In the genomic region with DNA sequence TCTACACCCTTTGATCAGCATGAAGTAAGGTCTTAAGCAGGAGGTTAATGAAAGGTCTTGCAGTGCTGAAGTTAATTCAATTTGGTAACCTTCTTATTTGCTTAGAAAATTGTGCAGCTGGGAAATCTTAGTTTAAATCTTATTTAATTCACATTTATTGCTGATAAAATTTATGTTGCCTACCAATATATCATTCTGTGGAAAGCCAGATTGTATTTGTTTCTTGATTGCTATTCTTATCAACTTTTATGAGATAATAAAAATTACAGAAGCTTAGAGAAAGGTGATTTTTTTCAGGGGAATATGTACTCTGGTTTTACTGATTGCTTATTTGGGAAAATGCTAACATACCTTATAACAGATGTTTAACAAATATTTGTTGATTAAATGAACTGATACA, we compare ENCODE assay signal across 2 cellular contexts.
A peak's percentile ranks its signal among the peaks of the same experiment; 100 is the strongest.
TF ChIP-seq lines count a peak whose summit lies in the region.

No MANE protein-coding gene starts in this region.

TF ChIP-seq in A549, 52 proteins besides CTCF, POLR2A, EP300 and RAD21 (continued from another document):
- TF ChIP-seq, protein P1, sequence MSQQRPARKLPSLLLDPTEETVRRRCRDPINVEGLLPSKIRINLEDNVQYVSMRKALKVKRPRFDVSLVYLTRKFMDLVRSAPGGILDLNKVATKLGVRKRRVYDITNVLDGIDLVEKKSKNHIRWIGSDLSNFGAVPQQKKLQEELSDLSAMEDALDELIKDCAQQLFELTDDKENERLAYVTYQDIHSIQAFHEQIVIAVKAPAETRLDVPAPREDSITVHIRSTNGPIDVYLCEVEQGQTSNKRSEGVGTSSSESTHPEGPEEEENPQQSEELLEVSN (IDR thresholded peaks at IDR 0.05; ENCODE audit: borderline replicate concordance, low read depth): no peak
- no peak for TF ChIP-seq ZSCAN20 (CRISPR knock-in tag; IDR thresholded peaks at IDR 0.05)
- TF ChIP-seq CHD4 (IDR thresholded peaks at IDR 0.05; ENCODE audit: borderline replicate concordance): no peak
- TF ChIP-seq CBX8 (IDR thresholded peaks at IDR 0.05): no peak
- TF ChIP-seq KDM5A (IDR thresholded peaks at IDR 0.05): no peak
- no peak for TF ChIP-seq SREBF2 (IDR thresholded peaks at IDR 0.05)
- TF ChIP-seq EHF (CRISPR knock-in tag; IDR thresholded peaks at IDR 0.05): no peak
- TF ChIP-seq KDM1A (IDR thresholded peaks at IDR 0.05; ENCODE audit: low read depth): no peak
- TF ChIP-seq RNF2 (IDR thresholded peaks at IDR 0.05; ENCODE audit: borderline replicate concordance, low read depth): no peak
- TF ChIP-seq, protein P2, sequence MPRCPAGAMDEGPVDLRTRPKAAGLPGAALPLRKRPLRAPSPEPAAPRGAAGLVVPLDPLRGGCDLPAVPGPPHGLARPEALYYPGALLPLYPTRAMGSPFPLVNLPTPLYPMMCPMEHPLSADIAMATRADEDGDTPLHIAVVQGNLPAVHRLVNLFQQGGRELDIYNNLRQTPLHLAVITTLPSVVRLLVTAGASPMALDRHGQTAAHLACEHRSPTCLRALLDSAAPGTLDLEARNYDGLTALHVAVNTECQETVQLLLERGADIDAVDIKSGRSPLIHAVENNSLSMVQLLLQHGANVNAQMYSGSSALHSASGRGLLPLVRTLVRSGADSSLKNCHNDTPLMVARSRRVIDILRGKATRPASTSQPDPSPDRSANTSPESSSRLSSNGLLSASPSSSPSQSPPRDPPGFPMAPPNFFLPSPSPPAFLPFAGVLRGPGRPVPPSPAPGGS (IDR thresholded peaks at IDR 0.05): no peak
- TF ChIP-seq JUN (IDR thresholded peaks at IDR 0.05): no peak
- TF ChIP-seq, protein P3, sequence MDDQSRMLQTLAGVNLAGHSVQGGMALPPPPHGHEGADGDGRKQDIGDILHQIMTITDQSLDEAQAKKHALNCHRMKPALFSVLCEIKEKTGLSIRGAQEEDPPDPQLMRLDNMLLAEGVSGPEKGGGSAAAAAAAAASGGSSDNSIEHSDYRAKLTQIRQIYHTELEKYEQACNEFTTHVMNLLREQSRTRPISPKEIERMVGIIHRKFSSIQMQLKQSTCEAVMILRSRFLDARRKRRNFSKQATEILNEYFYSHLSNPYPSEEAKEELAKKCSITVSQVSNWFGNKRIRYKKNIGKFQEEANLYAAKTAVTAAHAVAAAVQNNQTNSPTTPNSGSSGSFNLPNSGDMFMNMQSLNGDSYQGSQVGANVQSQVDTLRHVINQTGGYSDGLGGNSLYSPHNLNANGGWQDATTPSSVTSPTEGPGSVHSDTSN (IDR thresholded peaks at IDR 0.05): no peak
- no peak for TF ChIP-seq ATOH8 (CRISPR knock-in tag; IDR thresholded peaks at IDR 0.05; ENCODE audit: low read depth)
- TF ChIP-seq POLR2AphosphoS2 (conservative IDR thresholded peaks at IDR 0.05; ENCODE audit: low read length): no peak
- TF ChIP-seq NPAS2 (CRISPR knock-in tag; IDR thresholded peaks at IDR 0.05; ENCODE audit: borderline replicate concordance): no peak

TF ChIP-seq in HEK293T, 16 proteins besides CTCF, POLR2A, EP300 and RAD21 (continued from another document):
- TF ChIP-seq, protein P4, sequence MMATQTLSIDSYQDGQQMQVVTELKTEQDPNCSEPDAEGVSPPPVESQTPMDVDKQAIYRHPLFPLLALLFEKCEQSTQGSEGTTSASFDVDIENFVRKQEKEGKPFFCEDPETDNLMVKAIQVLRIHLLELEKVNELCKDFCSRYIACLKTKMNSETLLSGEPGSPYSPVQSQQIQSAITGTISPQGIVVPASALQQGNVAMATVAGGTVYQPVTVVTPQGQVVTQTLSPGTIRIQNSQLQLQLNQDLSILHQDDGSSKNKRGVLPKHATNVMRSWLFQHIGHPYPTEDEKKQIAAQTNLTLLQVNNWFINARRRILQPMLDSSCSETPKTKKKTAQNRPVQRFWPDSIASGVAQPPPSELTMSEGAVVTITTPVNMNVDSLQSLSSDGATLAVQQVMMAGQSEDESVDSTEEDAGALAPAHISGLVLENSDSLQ (IDR thresholded peaks at IDR 0.05): peak; percentile 58; the same call in 1 of the 2 replicates
